ENCODE assay signal across 16 cellular contexts in genomic region chr5:150948539-150948938, GRCh38. TPM values are rescaled to one million over a fixed set of nuclear protein-coding genes. Genes with fewer than 3 reads are reported as not detected.
DNase-seq lines count a peak whose midpoint lies in the region; ATAC-seq lines count a peak whose summit lies in the region.
"Had no signal": no experiment of that assay in that cellular context is flagged by ENCODE, and none has a peak within 500 bp of the region (broad histone marks: within the 10 kb centered on the region; RNA-seq: fewer than 3 reads in every experiment).

No MANE protein-coding gene starts in this region.

- H3K4me3 ChIP-seq in adipocyte (ENCODE audit: low read length) (peak overlapping the region; percentile 81), right cardiac atrium (ENCODE audit: low read length) (no peak overlapping the region)
- H3K4me3 ChIP-seq: BLaER1 had no signal

- no peak overlapping the region for H3K27ac ChIP-seq in right cardiac atrium (ENCODE audit: low read length)
- H3K27ac ChIP-seq: BLaER1 had no signal

- DNase-seq in stimulated activated naive CD8-positive, alpha-beta T cell treated with anti-CD3 and anti-CD28 coated beads, Interleukin-15, Interleukin-2, amounts not matched to agents 100 U/mL and 50 U/mL, for 24 hours: no peak
- DNase-seq in stimulated activated naive CD8-positive, alpha-beta T cell treated with anti-CD3 and anti-CD28 coated beads, Interleukin-15, amount 100 ng/mL, for 72 hours: no peak
- no peak for DNase-seq in adipocyte (ENCODE audit: low read depth)
- DNase-seq in kidney tubule cell (ENCODE audit: low spot score): peak; percentile 17
- DNase-seq in right cardiac atrium: no peak
- no peak for DNase-seq in activated naive CD4-positive, alpha-beta T cell (lab: John Stamatoyannopoulos, UW)
- DNase-seq: 8988T; CD4-positive, alpha-beta memory T cell; DMS153; DMS79; GF-D8; H9 had no signal

- peaks cover 47 to 73% of the 10 kb centered on the region in 2 donors for H3K9me3 Mint-ChIP-seq in stimulated activated naive CD8-positive, alpha-beta T cell treated with anti-CD3 and anti-CD28 coated beads, Interleukin-15, amount 100 ng/mL, for 72 hours

- H3K9me3 ChIP-seq in adipocyte (ENCODE audit: control insufficient read depth, low read length) (peaks cover 100% of the 10 kb centered on the region), right cardiac atrium (ENCODE audit: control insufficient read depth, low read length) (peaks cover 11% of the 10 kb centered on the region)

- H3K27ac Mint-ChIP-seq in stimulated activated naive CD8-positive, alpha-beta T cell treated with anti-CD3 and anti-CD28 coated beads, Interleukin-15, amount 100 ng/mL, for 72 hours: no peak overlapping the region
- H3K27ac Mint-ChIP-seq: CD14-positive monocyte; CD4-positive, alpha-beta memory T cell; H9 had no signal

- H3K36me3 ChIP-seq in adipocyte (ENCODE audit: control insufficient read depth, insufficient read depth, low read length, severe bottlenecking): no peaks in the 10 kb centered on the region
- H3K36me3 ChIP-seq: BLaER1 had no signal

- H3K4me1 Mint-ChIP-seq in stimulated activated naive CD8-positive, alpha-beta T cell treated with anti-CD3 and anti-CD28 coated beads, Interleukin-15, amount 100 ng/mL, for 72 hours: peaks cover 5% of the 10 kb centered on the region
- H3K4me1 Mint-ChIP-seq: CD4-positive, alpha-beta memory T cell; H9 had no signal

- H3K9ac ChIP-seq in adipocyte (ENCODE audit: low read length): no peak overlapping the region
- H3K9ac ChIP-seq: BLaER1 had no signal

- H3K4me3 Mint-ChIP-seq in stimulated activated naive CD8-positive, alpha-beta T cell treated with anti-CD3 and anti-CD28 coated beads, Interleukin-15, amount 100 ng/mL, for 72 hours: no peak overlapping the region
- H3K4me3 Mint-ChIP-seq: CD14-positive monocyte; CD4-positive, alpha-beta memory T cell; H9 had no signal

- H3K27me3 ChIP-seq in adipocyte (replicated peaks; ENCODE audit: control insufficient read depth, insufficient read depth, low read length) (no peaks in the 10 kb centered on the region), right cardiac atrium (ENCODE audit: control insufficient read depth, insufficient read depth) (no peaks in the 10 kb centered on the region)
- H3K27me3 ChIP-seq: BLaER1 had no signal

- ATAC-seq in stimulated activated naive CD8-positive, alpha-beta T cell treated with anti-CD3 and anti-CD28 coated beads, Interleukin-15, Interleukin-2, amounts not matched to agents 100 U/mL and 50 U/mL, for 24 hours: peak; percentile 23
- no peak for ATAC-seq in stimulated activated naive CD8-positive, alpha-beta T cell treated with anti-CD3 and anti-CD28 coated beads, Interleukin-15, amount 100 ng/mL, for 72 hours
- ATAC-seq in right cardiac atrium (no peak), GM19452 (IDR thresholded peaks at IDR 0.05; ENCODE audit: unreplicated experiment) (no peak)
- ATAC-seq: HepG2 had no signal

- WGBS in right cardiac atrium: 74% methylated on average over 2 of the region's 2 CpGs

- H3K4me1 ChIP-seq in adipocyte (ENCODE audit: control insufficient read depth, insufficient read depth, low read length) (no peaks in the 10 kb centered on the region), right cardiac atrium (ENCODE audit: control insufficient read depth, insufficient read depth, low read length) (no peaks in the 10 kb centered on the region)
- H3K4me1 ChIP-seq: BLaER1 had no signal

- intact Hi-C loops in right cardiac atrium (cut with DNase I): no loop called here

- H3K27me3 Mint-ChIP-seq in stimulated activated naive CD8-positive, alpha-beta T cell treated with anti-CD3 and anti-CD28 coated beads, Interleukin-15, amount 100 ng/mL, for 72 hours: peaks cover 18% of the 10 kb centered on the region

RNA-seq across cellular contexts. Expression of gene ZNF300, which starts 43.8 kb away (rescaled TPM):
- 1 to 10 TPM; 1.4 to 2.5 (median 1.6) TPM for total RNA-seq in right cardiac atrium
- polyA plus RNA-seq in right cardiac atrium: 1.6 TPM
